ENCODE assay signal across 1 cellular context in the genomic region with DNA sequence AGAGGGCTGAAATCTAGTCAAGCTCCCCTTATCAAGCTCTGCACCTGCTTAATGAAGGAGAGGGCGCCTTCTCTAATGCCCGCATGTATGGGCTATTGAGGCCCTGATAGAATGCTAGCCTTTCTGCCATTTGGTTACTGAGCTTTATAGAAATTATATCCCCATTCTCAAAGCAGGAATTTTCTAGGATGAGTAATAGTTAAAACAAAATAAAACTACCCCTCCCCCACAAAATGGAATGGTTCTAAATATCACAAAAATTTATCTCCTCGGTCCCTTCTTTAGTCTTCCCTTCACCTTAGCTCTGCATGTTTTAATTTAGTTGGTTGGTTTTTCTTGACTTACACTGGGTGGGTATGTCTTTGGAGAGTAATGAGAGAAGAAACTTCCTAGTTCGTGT.
TF ChIP-seq lines count a peak whose summit lies in the region.

No MANE protein-coding gene starts in this region.

TF ChIP-seq in A549, 52 proteins besides CTCF, POLR2A, EP300 and RAD21:
- TF ChIP-seq ESRRA (IDR thresholded peaks at IDR 0.05; ENCODE audit: borderline replicate concordance, low read length) (no peak), CBX2 (IDR thresholded peaks at IDR 0.05; ENCODE audit: borderline replicate concordance, low read depth) (no peak), HOXB13 (CRISPR knock-in tag; IDR thresholded peaks at IDR 0.05; ENCODE audit: low read depth) (no peak), EHF (CRISPR knock-in tag; IDR thresholded peaks at IDR 0.05) (no peak)
TF ChIP-seq in A549: peak in this region for 0.
